ENCODE assay signal across 20 cellular contexts in genomic region chr3:22731901-22732300, GRCh38.
"Had no signal": no experiment of that assay in that cellular context is flagged by ENCODE, and none has a peak within 500 bp of the region (broad histone marks: within the 10 kb centered on the region; RNA-seq: fewer than 3 reads in every experiment).

No MANE protein-coding gene starts in this region.

- H3K4me1 Mint-ChIP-seq: IgD-negative memory B cell had no signal

- H3K9ac ChIP-seq: KMS-11, SK-N-SH had no signal

- H3K4me2 ChIP-seq: KMS-11, SK-N-SH had no signal

- H3K4me3 ChIP-seq: K562 had no signal

- H3K9me3 Mint-ChIP-seq: IgD-negative memory B cell had no signal

- H3K27ac ChIP-seq: KMS-11 had no signal

- H3K9me3 ChIP-seq: SK-N-SH had no signal

- DNase-seq: Kasumi-1, MM.1S, NCI-H1092 treated with DMSO at 0.1 percent for 48 hours, NCI-H1436, NCI-H187, NCI-H2029, NCI-H2081 treated with DMSO at 0.1 percent for 48 hours, NCI-H2171, NCI-H446, NCI-H510A, NCI-H524 treated with DMSO at 0.1 percent for 48 hours, NCI-H69, NCI-H774, RPMI8226, SHP77, SK-N-SH had no signal

- ATAC-seq: K562 had no signal

- H3K27me3 Mint-ChIP-seq: IgD-negative memory B cell had no signal

- H3K36me3 Mint-ChIP-seq: IgD-negative memory B cell had no signal

- H3K4me3 Mint-ChIP-seq: IgD-negative memory B cell had no signal

- FAIRE-seq: K562, RCC 7860 had no signal
